ENCODE assay signal across 25 cellular contexts in the genomic region with DNA sequence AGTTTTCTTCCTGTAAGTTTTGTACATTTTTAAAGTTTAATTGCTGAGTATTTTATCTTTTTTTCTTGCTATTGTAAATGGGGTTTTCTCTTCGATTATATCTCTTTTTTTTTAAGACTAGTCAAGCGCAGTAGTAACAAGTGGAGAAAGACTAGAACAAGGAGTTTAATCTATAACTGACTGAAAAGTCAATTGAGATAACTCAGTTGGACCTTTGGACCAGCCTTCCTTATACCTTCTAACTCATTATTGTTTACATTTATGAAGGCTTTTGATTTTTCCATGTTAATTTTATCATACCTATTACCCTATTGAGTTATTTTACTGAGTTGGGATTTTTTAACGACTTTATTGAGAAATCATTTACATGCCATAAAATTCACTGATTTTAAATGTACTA.
"Had no signal": no experiment of that assay in that cellular context is flagged by ENCODE, and none has a peak within 500 bp of the region (broad histone marks: within the 10 kb centered on the region; RNA-seq: fewer than 3 reads in every experiment).

No MANE protein-coding gene starts in this region.

- H3K4me3 ChIP-seq: colonic mucosa, esophagus muscularis mucosa, gastroesophageal sphincter, heart left ventricle, lower lobe of right lung, neural progenitor cell, prostate gland, right atrium auricular region, stomach, thyroid gland, vagina had no signal

- H3K27ac ChIP-seq: colonic mucosa, esophagus muscularis mucosa, foreskin keratinocyte, gastroesophageal sphincter, heart left ventricle, lower lobe of right lung, neural progenitor cell, prostate gland, right atrium auricular region, stomach, thyroid gland, vagina had no signal

- DNase-seq: colonic mucosa; effector CD8-positive, alpha-beta T cell; endodermal cell; heart left ventricle; hippocampal formation; kidney glomerular epithelial cell; left ventricle myocardium superior; lower lobe of right lung; naive thymus-derived CD4-positive, alpha-beta T cell; stimulated activated CD4-positive, alpha-beta T cell treated with anti-CD3 and anti-CD28 coated beads, Interleukin-2, amount 100 ng/mL, for 24 hours; stimulated activated CD4-positive, alpha-beta T cell treated with anti-CD3 and anti-CD28 coated beads, Interleukin-4, amount 100 ng/mL, for 24 hours; stimulated activated naive CD4-positive, alpha-beta T cell treated with Interleukin-2 at 50 U/mL for 16 hours; stomach; thyroid gland; trophoblast cell had no signal

- ATAC-seq: gastroesophageal sphincter; heart left ventricle; left ventricle myocardium superior; lower lobe of right lung; naive thymus-derived CD4-positive, alpha-beta T cell; sciatic nerve; stimulated activated effector memory CD8-positive, alpha-beta T cell treated with anti-CD3 and anti-CD28 coated beads, Interleukin-12 subunit alpha, Interleukin-12 subunit beta, amount 100 ng/mL, for 72 hours had no signal

- H3K4me1 ChIP-seq: colonic mucosa, esophagus muscularis mucosa, gastroesophageal sphincter, heart left ventricle, lower lobe of right lung, prostate gland, right atrium auricular region, stomach, vagina had no signal

- H3K27me3 ChIP-seq: colonic mucosa, esophagus muscularis mucosa, foreskin keratinocyte, gastroesophageal sphincter, heart left ventricle, neural progenitor cell, right atrium auricular region, stomach, thyroid gland, vagina had no signal

- FAIRE-seq: islet of Langerhans had no signal

- H3K9me3 ChIP-seq: colonic mucosa, esophagus muscularis mucosa, gastroesophageal sphincter, heart left ventricle, lower lobe of right lung, prostate gland, right atrium auricular region, stomach, thyroid gland, vagina had no signal

- H3K36me3 ChIP-seq: colonic mucosa, esophagus muscularis mucosa, gastroesophageal sphincter, heart left ventricle, lower lobe of right lung, neural progenitor cell, prostate gland, right atrium auricular region, stomach, thyroid gland, vagina had no signal
